Comparison of ENCODE assay signal across 14 cellular contexts in the genomic region with DNA sequence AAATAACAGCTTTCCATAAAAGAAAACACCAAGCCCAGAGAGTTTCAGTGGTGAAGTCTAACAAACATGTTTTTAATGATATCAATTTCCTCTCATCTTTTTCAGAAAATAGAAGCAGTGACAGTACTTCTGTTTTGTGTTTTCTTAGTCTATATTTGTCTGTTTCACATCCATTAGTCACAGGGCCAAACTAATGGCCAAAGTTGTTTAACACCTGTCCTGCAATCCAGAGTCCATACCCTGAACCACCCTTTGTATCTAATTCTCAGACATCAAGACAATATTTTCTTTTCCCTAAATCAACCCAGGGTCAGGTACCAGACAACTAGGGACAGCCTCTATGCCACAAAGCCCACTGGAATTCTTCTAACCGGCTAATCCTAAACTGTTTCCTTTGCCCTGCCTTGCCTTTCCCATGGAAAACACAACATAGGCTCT. TPM values are rescaled to one million over a fixed set of nuclear protein-coding genes. Genes with fewer than 3 reads are reported as not detected.
DNase-seq lines count a peak whose midpoint lies in the region; ATAC-seq, FAIRE-seq and TF ChIP-seq lines count a peak whose summit lies in the region.
"Had no signal": no experiment of that assay in that cellular context is flagged by ENCODE, and none has a peak within 500 bp of the region (broad histone marks: within the 10 kb centered on the region; RNA-seq: fewer than 3 reads in every experiment).

No MANE protein-coding gene starts in this region.

- no peaks in the 10 kb centered on the region for H3K36me3 ChIP-seq in prostate gland
- H3K36me3 ChIP-seq: BE2C had no signal

- intact Hi-C loops in prostate gland (cut with DNase I): no loop called here

- H3K4me3 ChIP-seq in prostate gland: no peak overlapping the region

- no peak for TF ChIP-seq CTCF in prostate gland (IDR thresholded peaks at IDR 0.05)

- no peaks in the 10 kb centered on the region for H3K4me1 ChIP-seq in prostate gland (replicated peaks)
- H3K4me1 ChIP-seq: BE2C had no signal

- H3K27me3 ChIP-seq in prostate gland (replicated peaks; ENCODE audit: insufficient read depth): no peaks in the 10 kb centered on the region
- H3K27me3 ChIP-seq: BE2C had no signal

- H3K9me3 ChIP-seq in prostate gland: no peaks in the 10 kb centered on the region
- H3K9me3 ChIP-seq: BE2C had no signal

- FAIRE-seq in GM12891 (lab: Jason Lieb, UNC): peak; percentile 28

- 58% methylated on average over 1 of the region's 1 CpG for whole genome bisulfite sequencing in prostate gland

- no peak overlapping the region for H3K27ac ChIP-seq in prostate gland
- H3K27ac ChIP-seq: HL-60 had no signal

- TF ChIP-seq POLR2A in GM12891 (IDR thresholded peaks at IDR 0.05; ENCODE audit: low read depth, low read length) (no peak), prostate gland (IDR thresholded peaks at IDR 0.05) (no peak)

- ATAC-seq in GM19372 (IDR thresholded peaks at IDR 0.05; ENCODE audit: low read depth, unreplicated experiment): peak; percentile 52
- ATAC-seq in HG02870 (IDR thresholded peaks at IDR 0.05; ENCODE audit: unreplicated experiment): peak; percentile 70
- ATAC-seq in HG03575 (IDR thresholded peaks at IDR 0.05; ENCODE audit: extremely low read depth, insufficient number of reproducible peaks, low FRiP score, unreplicated experiment): peak; percentile 57
- ATAC-seq: natural killer cell had no signal

- no peak for DNase-seq in GM12891 (ENCODE audit: insufficient read length, low spot score)
- DNase-seq in NCI-H69 (lab: John Stamatoyannopoulos, UW): no peak
- no peak for DNase-seq in dermis blood vessel endothelial cell
- DNase-seq in prostate gland (ENCODE audit: low spot score): no peak
- no peak for DNase-seq in SHP77 treated with DMSO at 0.1 percent for 48 hours (lab: John Stamatoyannopoulos, UW)
- DNase-seq: activated CD4-positive, alpha-beta memory T cell treated with anti-CD3 and anti-CD28 coated beads for 36 hours; BE2C; GDM1; natural killer cell; stimulated activated CD4-positive, alpha-beta T cell treated with anti-CD3 and anti-CD28 coated beads, Interleukin-2, amount 100 ng/mL, for 24 hours had no signal

TF ChIP-seq in GM12891, 5 proteins besides CTCF, POLR2A, EP300 and RAD21:
- TF ChIP-seq TAF1 (IDR thresholded peaks at IDR 0.05; ENCODE audit: low read depth, low read length) (no peak), POLR2AphosphoS5 (IDR thresholded peaks at IDR 0.05; ENCODE audit: low read depth, low read length) (no peak), SPI1 (IDR thresholded peaks at IDR 0.05; ENCODE audit: low read depth, low read length) (no peak), PAX5 (IDR thresholded peaks at IDR 0.05; ENCODE audit: insufficient read depth, low read length, severe bottlenecking) (no peak), POU2F2 (IDR thresholded peaks at IDR 0.05; ENCODE audit: low read depth, low read length) (no peak)

RNA-seq across cellular contexts. Expression of gene TMSB10, which starts 25.9 kb away (rescaled TPM):
- 2,002 TPM for polyA plus RNA-seq in GM12891 (2012; ENCODE audit: low read depth, missing spikeins)
- 6,829 and 7,745 TPM in 2 replicates for total RNA-seq in dermis blood vessel endothelial cell
- total RNA-seq in prostate gland: 1,000 to 10,000 TPM; 1,100 to 3,014 TPM

RNA-seq across cellular contexts. Expression of gene KCMF1, which starts 39.6 kb away (rescaled TPM):
- 35.9 TPM for polyA plus RNA-seq in GM12891 (2012; ENCODE audit: low read depth, missing spikeins)
- total RNA-seq in dermis blood vessel endothelial cell: 65.9 and 97.5 TPM in 2 replicates
- 10 to 100 TPM; 20.5 to 33.1 TPM for total RNA-seq in prostate gland

RNA-seq across cellular contexts. Expression of gene TRABD2A, which starts 50.5 kb away (rescaled TPM):
- 0.09 TPM for polyA plus RNA-seq in GM12891 (2012; ENCODE audit: low read depth, missing spikeins)
- 0.23 and 1.4 TPM in 2 replicates for total RNA-seq in dermis blood vessel endothelial cell
- 10 to 100 TPM in 1 of 2 donors, not detected in 1; 10.3 TPM for total RNA-seq in prostate gland
